ENCODE assay signal across 1 cellular context in the genomic region with DNA sequence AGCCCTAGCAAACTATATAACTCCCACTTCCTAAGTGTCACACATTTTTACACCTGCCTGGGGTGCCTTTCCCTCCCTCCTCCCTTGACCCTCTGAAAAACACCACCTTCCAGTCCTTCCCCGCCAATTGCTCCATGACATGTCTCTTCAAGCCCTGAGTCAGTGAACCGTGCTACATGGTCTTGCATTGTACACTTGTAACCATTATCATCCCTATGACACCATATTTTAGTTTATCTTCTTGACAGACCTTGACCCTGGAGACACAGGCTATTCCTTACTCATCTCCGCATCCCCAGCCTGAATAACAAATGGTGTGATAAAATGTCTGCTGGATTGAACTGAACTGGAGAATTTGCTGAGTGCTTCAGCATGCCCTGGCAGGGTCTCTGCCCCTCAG.
TF ChIP-seq lines count a peak whose summit lies in the region.

No MANE protein-coding gene starts in this region.

TF ChIP-seq in IMR-90, 13 proteins besides CTCF, POLR2A, EP300 and RAD21:
- TF ChIP-seq RFX5 (IDR thresholded peaks at IDR 0.05; ENCODE audit: low read depth, low read length) (no peak), MAZ (IDR thresholded peaks at IDR 0.05; ENCODE audit: borderline replicate concordance, low read depth, low read length) (no peak), BHLHE40 (IDR thresholded peaks at IDR 0.05; ENCODE audit: low read depth, low read length) (no peak), RCOR1 (IDR thresholded peaks at IDR 0.05; ENCODE audit: insufficient replicate concordance, low read length) (no peak), FOS (IDR thresholded peaks at IDR 0.05; ENCODE audit: low read depth, low read length) (no peak), MAFK (IDR thresholded peaks at IDR 0.05; ENCODE audit: low read depth, low read length) (no peak), CEBPB (IDR thresholded peaks at IDR 0.05; ENCODE audit: low read depth, low read length) (no peak), CHD1 (IDR thresholded peaks at IDR 0.05; ENCODE audit: low read depth, low read length) (no peak), NFE2L2 (IDR thresholded peaks at IDR 0.05; ENCODE audit: low read depth, low read length) (no peak), SMC3 (IDR thresholded peaks at IDR 0.05; ENCODE audit: low read depth, low read length) (no peak)
- TF ChIP-seq, protein P1, sequence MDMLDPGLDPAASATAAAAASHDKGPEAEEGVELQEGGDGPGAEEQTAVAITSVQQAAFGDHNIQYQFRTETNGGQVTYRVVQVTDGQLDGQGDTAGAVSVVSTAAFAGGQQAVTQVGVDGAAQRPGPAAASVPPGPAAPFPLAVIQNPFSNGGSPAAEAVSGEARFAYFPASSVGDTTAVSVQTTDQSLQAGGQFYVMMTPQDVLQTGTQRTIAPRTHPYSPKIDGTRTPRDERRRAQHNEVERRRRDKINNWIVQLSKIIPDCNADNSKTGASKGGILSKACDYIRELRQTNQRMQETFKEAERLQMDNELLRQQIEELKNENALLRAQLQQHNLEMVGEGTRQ (IDR thresholded peaks at IDR 0.05; ENCODE audit: low read depth, low read length) = no peak
